1 cellular context compared by ENCODE assay signal in the genomic region with DNA sequence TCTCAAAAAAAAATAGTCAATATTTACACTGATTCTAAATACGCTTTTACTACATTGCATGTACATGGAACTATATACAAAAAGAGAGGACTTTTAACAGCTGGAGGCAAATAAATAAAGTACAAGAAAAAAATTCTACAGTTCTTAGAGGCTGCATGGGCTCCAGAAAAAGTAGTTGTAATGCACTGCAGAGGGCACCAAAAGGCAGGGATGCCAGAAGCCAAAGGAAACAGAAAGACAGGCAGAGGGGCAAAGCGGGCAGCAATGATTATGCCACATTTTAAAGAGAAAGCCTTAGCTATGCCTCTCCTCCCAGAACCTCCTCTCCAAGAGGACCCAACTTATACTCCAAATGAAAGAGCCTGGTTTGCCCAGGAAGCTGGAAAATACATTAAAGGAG.
TF ChIP-seq lines count a peak whose summit lies in the region.

No MANE protein-coding gene starts in this region.

TF ChIP-seq in GM23338, 12 proteins besides CTCF, POLR2A, EP300 and RAD21:
- TF ChIP-seq, protein P1, sequence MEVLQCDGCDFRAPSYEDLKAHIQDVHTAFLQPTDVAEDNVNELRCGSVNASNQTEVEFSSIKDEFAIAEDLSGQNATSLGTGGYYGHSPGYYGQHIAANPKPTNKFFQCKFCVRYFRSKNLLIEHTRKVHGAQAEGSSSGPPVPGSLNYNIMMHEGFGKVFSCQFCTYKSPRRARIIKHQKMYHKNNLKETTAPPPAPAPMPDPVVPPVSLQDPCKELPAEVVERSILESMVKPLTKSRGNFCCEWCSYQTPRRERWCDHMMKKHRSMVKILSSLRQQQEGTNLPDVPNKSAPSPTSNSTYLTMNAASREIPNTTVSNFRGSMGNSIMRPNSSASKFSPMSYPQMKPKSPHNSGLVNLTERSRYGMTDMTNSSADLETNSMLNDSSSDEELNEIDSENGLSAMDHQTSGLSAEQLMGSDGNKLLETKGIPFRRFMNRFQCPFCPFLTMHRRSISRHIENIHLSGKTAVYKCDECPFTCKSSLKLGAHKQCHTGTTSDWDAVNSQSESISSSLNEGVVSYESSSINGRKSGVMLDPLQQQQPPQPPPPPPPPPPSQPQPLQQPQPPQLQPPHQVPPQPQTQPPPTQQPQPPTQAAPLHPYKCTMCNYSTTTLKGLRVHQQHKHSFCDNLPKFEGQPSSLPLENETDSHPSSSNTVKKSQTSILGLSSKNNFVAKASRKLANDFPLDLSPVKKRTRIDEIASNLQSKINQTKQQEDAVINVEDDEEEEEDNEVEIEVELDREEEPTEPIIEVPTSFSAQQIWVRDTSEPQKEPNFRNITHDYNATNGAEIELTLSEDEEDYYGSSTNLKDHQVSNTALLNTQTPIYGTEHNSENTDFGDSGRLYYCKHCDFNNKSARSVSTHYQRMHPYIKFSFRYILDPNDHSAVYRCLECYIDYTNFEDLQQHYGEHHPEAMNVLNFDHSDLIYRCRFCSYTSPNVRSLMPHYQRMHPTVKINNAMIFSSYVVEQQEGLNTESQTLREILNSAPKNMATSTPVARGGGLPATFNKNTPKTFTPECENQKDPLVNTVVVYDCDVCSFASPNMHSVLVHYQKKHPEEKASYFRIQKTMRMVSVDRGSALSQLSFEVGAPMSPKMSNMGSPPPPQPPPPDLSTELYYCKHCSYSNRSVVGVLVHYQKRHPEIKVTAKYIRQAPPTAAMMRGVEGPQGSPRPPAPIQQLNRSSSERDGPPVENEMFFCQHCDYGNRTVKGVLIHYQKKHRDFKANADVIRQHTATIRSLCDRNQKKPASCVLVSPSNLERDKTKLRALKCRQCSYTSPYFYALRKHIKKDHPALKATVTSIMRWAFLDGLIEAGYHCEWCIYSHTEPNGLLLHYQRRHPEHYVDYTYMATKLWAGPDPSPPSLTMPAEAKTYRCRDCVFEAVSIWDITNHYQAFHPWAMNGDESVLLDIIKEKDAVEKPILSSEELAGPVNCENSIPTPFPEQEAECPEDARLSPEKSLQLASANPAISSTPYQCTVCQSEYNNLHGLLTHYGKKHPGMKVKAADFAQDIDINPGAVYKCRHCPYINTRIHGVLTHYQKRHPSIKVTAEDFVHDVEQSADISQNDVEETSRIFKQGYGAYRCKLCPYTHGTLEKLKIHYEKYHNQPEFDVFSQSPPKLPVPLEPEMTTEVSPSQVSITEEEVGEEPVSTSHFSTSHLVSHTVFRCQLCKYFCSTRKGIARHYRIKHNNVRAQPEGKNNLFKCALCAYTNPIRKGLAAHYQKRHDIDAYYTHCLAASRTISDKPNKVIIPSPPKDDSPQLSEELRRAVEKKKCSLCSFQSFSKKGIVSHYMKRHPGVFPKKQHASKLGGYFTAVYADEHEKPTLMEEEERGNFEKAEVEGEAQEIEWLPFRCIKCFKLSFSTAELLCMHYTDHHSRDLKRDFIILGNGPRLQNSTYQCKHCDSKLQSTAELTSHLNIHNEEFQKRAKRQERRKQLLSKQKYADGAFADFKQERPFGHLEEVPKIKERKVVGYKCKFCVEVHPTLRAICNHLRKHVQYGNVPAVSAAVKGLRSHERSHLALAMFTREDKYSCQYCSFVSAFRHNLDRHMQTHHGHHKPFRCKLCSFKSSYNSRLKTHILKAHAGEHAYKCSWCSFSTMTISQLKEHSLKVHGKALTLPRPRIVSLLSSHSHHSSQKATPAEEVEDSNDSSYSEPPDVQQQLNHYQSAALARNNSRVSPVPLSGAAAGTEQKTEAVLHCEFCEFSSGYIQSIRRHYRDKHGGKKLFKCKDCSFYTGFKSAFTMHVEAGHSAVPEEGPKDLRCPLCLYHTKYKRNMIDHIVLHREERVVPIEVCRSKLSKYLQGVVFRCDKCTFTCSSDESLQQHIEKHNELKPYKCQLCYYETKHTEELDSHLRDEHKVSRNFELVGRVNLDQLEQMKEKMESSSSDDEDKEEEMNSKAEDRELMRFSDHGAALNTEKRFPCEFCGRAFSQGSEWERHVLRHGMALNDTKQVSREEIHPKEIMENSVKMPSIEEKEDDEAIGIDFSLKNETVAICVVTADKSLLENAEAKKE (CRISPR knock-in tag; IDR thresholded peaks at IDR 0.05), result no peak
- TF ChIP-seq EZH2 (IDR thresholded peaks at IDR 0.05; ENCODE audit: low read depth, unreplicated experiment) (no peak), CREB1 (CRISPR knock-in tag; IDR thresholded peaks at IDR 0.05; ENCODE audit: low read depth) (no peak), EZH2phosphoT487 (IDR thresholded peaks at IDR 0.05; ENCODE audit: unreplicated experiment) (no peak), POLR2AphosphoS5 (IDR thresholded peaks at IDR 0.05; ENCODE audit: low read depth) (no peak), JUNB (IDR thresholded peaks at IDR 0.05; ENCODE audit: unreplicated experiment) (no peak), ZNF114 (CRISPR knock-in tag; IDR thresholded peaks at IDR 0.05) (no peak), ZNF331 (CRISPR knock-in tag; IDR thresholded peaks at IDR 0.05; ENCODE audit: low read depth) (no peak)
- TF ChIP-seq, protein P2, sequence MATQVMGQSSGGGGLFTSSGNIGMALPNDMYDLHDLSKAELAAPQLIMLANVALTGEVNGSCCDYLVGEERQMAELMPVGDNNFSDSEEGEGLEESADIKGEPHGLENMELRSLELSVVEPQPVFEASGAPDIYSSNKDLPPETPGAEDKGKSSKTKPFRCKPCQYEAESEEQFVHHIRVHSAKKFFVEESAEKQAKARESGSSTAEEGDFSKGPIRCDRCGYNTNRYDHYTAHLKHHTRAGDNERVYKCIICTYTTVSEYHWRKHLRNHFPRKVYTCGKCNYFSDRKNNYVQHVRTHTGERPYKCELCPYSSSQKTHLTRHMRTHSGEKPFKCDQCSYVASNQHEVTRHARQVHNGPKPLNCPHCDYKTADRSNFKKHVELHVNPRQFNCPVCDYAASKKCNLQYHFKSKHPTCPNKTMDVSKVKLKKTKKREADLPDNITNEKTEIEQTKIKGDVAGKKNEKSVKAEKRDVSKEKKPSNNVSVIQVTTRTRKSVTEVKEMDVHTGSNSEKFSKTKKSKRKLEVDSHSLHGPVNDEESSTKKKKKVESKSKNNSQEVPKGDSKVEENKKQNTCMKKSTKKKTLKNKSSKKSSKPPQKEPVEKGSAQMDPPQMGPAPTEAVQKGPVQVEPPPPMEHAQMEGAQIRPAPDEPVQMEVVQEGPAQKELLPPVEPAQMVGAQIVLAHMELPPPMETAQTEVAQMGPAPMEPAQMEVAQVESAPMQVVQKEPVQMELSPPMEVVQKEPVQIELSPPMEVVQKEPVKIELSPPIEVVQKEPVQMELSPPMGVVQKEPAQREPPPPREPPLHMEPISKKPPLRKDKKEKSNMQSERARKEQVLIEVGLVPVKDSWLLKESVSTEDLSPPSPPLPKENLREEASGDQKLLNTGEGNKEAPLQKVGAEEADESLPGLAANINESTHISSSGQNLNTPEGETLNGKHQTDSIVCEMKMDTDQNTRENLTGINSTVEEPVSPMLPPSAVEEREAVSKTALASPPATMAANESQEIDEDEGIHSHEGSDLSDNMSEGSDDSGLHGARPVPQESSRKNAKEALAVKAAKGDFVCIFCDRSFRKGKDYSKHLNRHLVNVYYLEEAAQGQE (IDR thresholded peaks at IDR 0.05; ENCODE audit: unreplicated experiment), result no peak
- TF ChIP-seq, protein P3, sequence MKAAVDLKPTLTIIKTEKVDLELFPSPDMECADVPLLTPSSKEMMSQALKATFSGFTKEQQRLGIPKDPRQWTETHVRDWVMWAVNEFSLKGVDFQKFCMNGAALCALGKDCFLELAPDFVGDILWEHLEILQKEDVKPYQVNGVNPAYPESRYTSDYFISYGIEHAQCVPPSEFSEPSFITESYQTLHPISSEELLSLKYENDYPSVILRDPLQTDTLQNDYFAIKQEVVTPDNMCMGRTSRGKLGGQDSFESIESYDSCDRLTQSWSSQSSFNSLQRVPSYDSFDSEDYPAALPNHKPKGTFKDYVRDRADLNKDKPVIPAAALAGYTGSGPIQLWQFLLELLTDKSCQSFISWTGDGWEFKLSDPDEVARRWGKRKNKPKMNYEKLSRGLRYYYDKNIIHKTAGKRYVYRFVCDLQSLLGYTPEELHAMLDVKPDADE (IDR thresholded peaks at IDR 0.05), result no peak
